ENCODE assay signal across 13 cellular contexts in the genomic region with DNA sequence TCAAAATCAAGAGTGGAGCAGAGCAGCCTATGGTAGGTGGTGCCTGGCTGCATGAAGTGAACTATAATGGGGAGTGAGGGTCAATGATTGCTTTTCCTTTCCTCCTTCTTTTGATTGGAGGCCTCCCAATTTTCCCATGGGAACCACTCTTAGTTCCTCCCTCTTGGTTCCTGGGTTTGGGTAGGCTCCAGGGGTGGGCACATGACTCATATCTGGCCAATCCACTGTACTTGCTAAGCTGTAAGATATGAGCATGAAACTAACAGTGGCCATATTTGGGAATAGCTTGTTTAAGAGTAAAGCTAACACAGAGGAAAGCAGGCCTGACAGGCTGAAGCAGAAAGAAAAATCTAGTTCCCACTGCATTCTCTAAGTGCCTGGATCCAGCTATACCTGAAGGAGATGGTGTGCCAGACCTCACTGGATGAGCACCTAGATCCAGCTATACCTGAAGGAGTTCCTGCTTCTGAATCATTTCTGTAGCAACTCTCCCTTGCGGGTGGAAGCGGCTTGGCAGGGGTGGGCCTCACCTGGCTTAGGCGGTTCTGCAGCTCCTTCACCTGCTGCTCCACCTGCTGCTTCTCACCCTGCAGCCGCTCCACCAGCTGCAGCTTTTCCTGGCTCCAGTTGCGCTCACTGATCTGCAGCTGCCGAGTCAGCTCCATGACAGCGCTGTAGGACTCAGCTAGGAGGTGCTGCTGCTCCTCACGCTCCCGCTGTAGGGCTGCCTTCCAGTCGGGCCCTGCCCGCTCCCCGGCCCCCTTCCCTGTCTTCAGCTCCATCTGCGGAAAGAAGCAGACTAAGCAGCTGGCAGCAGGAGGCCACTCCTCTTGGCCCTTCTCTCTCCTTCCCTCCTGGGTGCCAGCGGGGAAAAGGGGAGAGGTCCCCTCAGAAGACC. TPM values are rescaled to one million over a fixed set of nuclear protein-coding genes. Genes with fewer than 3 reads are reported as not detected.
A peak's percentile ranks its signal among the peaks of the same experiment; 100 is the strongest.
DNase-seq lines count a peak whose midpoint lies in the region; ATAC-seq and TF ChIP-seq lines count a peak whose summit lies in the region.
"Had no signal": no experiment of that assay in that cellular context is flagged by ENCODE, and none has a peak within 500 bp of the region (broad histone marks: within the 10 kb centered on the region; RNA-seq: fewer than 3 reads in every experiment).

No MANE protein-coding gene starts in this region.

- TF ChIP-seq EP300 in Ishikawa (IDR thresholded peaks at IDR 0.05; ENCODE audit: borderline replicate concordance), result no peak

- no peaks in the 10 kb centered on the region for H3K79me2 ChIP-seq in mammary epithelial cell (ENCODE audit: insufficient read depth, low read length)

- H3K27me3 ChIP-seq in mammary epithelial cell (ENCODE audit: insufficient read depth, low read length), result no peaks in the 10 kb centered on the region
- H3K27me3 ChIP-seq in H7 (ENCODE audit: control insufficient read depth, insufficient read depth, low read length), result no peaks in the 10 kb centered on the region

- BruUV-seq in mammary epithelial cell (replicated peaks; lab: Mats Ljungman, UMichigan), result no TSS peak

- peaks cover 2% of the 10 kb centered on the region for H4K20me1 ChIP-seq in mammary epithelial cell (ENCODE audit: insufficient read depth, low read length)

- no peak for TF ChIP-seq CTCF in AG10803 (conservative IDR thresholded peaks at IDR 0.05; ENCODE audit: low read length)
- TF ChIP-seq CTCF in mammary epithelial cell (conservative IDR thresholded peaks at IDR 0.05 in 1 of 2, IDR thresholded peaks at IDR 0.05 in 1 of 2; ENCODE audit: extremely low read depth in 1 of 2, insufficient read depth in 1 of 2, low read depth in 1 of 2, low read length in 2 of 2), result no peak

- TF ChIP-seq RAD21 in Ishikawa (IDR thresholded peaks at IDR 0.05; ENCODE audit: low read depth), result no peak

- no peak overlapping the region for H3K9ac ChIP-seq in mammary epithelial cell (ENCODE audit: insufficient read depth, low read length)

- no peaks in the 10 kb centered on the region for H3K9me3 ChIP-seq in mammary epithelial cell (replicated peaks; ENCODE audit: insufficient read depth, low read length)

- dilution Hi-C loops in mammary epithelial cell (cut with HindIII; ENCODE audit: low sequenced_read_pairs), result loop anchor here (5.0 kb wide), 1 partner anchor 70 kb away; no protein-coding TSS in a partner anchor

- H3K36me3 ChIP-seq in mammary epithelial cell (ENCODE audit: insufficient read depth, low read length) (peaks cover 37% of the 10 kb centered on the region), H7 (replicated peaks; ENCODE audit: control insufficient read depth, insufficient read depth, low read length) (peaks cover 30% of the 10 kb centered on the region)

- no peak for ATAC-seq in GM19395 (IDR thresholded peaks at IDR 0.05; ENCODE audit: unreplicated experiment)
- ATAC-seq: GM12878; natural killer cell treated with Interleukin-12 subunit alpha and Interleukin-12 subunit beta and Interleukin-15 and Interleukin-18, amount 100 ng/mL, for 72 hours had no signal

- in situ Hi-C loops in mammary epithelial cell (cut with MboI; ENCODE audit: low sequenced_read_pairs in 2 of 2), result no loop called here

- CTCF ChIA-PET in mammary epithelial cell (lab: Charles Lee; ENCODE audit: low non-redundant PET), result no interaction called here

- H3K4me3 ChIP-seq in AG10803 (ENCODE audit: low read length) (no peak overlapping the region), mammary epithelial cell (replicated peaks in 1 of 3; ENCODE audit: insufficient read depth in 1 of 3, low read depth in 2 of 3, low read length in 3 of 3) (no peak overlapping the region), H7 (ENCODE audit: insufficient read depth, low read depth, low read length) (no peak overlapping the region)
- H3K4me3 ChIP-seq: GM12878 had no signal

- WGBS in mammary epithelial cell (ENCODE audit: low coverage, missing lambda C conversion rate), result 98% methylated on average over 13 of the region's 14 CpGs

- H2AFZ ChIP-seq in mammary epithelial cell (ENCODE audit: low read depth, low read length), result no peak overlapping the region

- no peaks in the 10 kb centered on the region for H3K4me1 ChIP-seq in mammary epithelial cell (ENCODE audit: insufficient read depth, low read length)

- DNase-seq in AG10803 (ENCODE audit: low read depth) (peak; percentile 60), mammary epithelial cell (peak; percentile 13), iris pigment epithelial cell (ENCODE audit: low read depth) (peak; percentile 34), H7 (no peak), NCI-H2107 (lab: John Stamatoyannopoulos, UW) (no peak), OCI-M1 (lab: John Stamatoyannopoulos, UW) (no peak)
- DNase-seq: kidney; NCI-H510A; stimulated activated CD8-positive, alpha-beta memory T cell treated with anti-CD3 and anti-CD28 coated beads, Interleukin-4, amount 100 ng/mL, for 48 hours had no signal

- no peak overlapping the region for H3K27ac ChIP-seq in mammary epithelial cell (ENCODE audit: insufficient read depth, low read depth, low read length)

- no peak overlapping the region for H3K4me2 ChIP-seq in mammary epithelial cell (ENCODE audit: insufficient read depth, low read depth, low read length)

- intact Hi-C loops in mammary epithelial cell (cut with micrococcal nuclease), result no loop called here

TF ChIP-seq in Ishikawa, 13 proteins besides CTCF, POLR2A, EP300 and RAD21:
- no peak for TF ChIP-seq EGR1 (IDR thresholded peaks at IDR 0.05)
- TF ChIP-seq, protein P1, sequence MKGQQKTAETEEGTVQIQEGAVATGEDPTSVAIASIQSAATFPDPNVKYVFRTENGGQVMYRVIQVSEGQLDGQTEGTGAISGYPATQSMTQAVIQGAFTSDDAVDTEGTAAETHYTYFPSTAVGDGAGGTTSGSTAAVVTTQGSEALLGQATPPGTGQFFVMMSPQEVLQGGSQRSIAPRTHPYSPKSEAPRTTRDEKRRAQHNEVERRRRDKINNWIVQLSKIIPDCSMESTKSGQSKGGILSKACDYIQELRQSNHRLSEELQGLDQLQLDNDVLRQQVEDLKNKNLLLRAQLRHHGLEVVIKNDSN (IDR thresholded peaks at IDR 0.05), result peak; percentile 83

RNA-seq across cellular contexts. Expression of a gene that starts 29.0 kb away (rescaled TPM):
- 10 to 100 TPM in 1 of 2 donors, 1 to 10 TPM in 1; 6.7 to 12.8 TPM for total RNA-seq in mammary epithelial cell
- 17.3 TPM for polyA plus RNA-seq in mammary epithelial cell
- polyA minus RNA-seq in mammary epithelial cell, result 17.2 TPM
- 36.7 and 44.3 TPM in 2 replicates for total RNA-seq in H7 (2014; rRNA removed; shearing (Covaris generic))

RNA-seq across cellular contexts. Expression of a gene that starts 56.7 kb away (rescaled TPM):
- 10 to 100 TPM; 20.8 to 25.9 TPM for total RNA-seq in mammary epithelial cell
- 29.2 TPM for polyA plus RNA-seq in mammary epithelial cell
- polyA minus RNA-seq in mammary epithelial cell, result 36.9 TPM
- 23.2 and 24.1 TPM in 2 replicates for total RNA-seq in H7 (2014; rRNA removed; shearing (Covaris generic))

Comparison
In these comparisons a context has a peak if more than half of its experiments do, and no peak if none do; other contexts are left out.
1. DNase-seq: peak in AG10803 (single experiment), mammary epithelial cell (single experiment) and iris pigment epithelial cell (single experiment); none in H7 (single experiment), NCI-H2107 (single experiment) and OCI-M1 (single experiment).